37 cellular contexts compared by ENCODE assay signal in genomic region chr4:185028625-185029024, GRCh38. TPM values are rescaled to one million over a fixed set of nuclear protein-coding genes. Genes with fewer than 3 reads are reported as not detected.
DNase-seq lines count a peak whose midpoint lies in the region; TF ChIP-seq lines count a peak whose summit lies in the region.
"Had no signal": no experiment of that assay in that cellular context is flagged by ENCODE, and none has a peak within 500 bp of the region (broad histone marks: within the 10 kb centered on the region; RNA-seq: fewer than 3 reads in every experiment).

No MANE protein-coding gene starts in this region.

- H3K4me1 ChIP-seq in prostate gland (replicated peaks) (no peaks in the 10 kb centered on the region), esophagus squamous epithelium (peaks cover 0 to 6% (median 0%) of the 10 kb centered on the region in 3 donors)
- H3K4me1 ChIP-seq: A549, BE2C, BLaER1, Caco-2 had no signal

- H3K27me3 Mint-ChIP-seq in type B pancreatic cell, result peaks cover 98% of the 10 kb centered on the region

- no peak overlapping the region for H3K4me3 Mint-ChIP-seq in type B pancreatic cell
- H3K4me3 Mint-ChIP-seq: B cell; CD4-positive, alpha-beta memory T cell; CD4-positive, alpha-beta T cell; CD4-positive, CD25-positive, alpha-beta regulatory T cell; CD8-positive, alpha-beta memory T cell; CD8-positive, alpha-beta T cell had no signal

- no peak for TF ChIP-seq CTCF in LNCaP clone FGC (IDR thresholded peaks at IDR 0.05; ENCODE audit: control insufficient read depth, extremely low read depth, insufficient read depth)
- TF ChIP-seq CTCF in VCaP (conservative IDR thresholded peaks at IDR 0.05), result no peak
- no peak for TF ChIP-seq CTCF in prostate gland (IDR thresholded peaks at IDR 0.05)
- TF ChIP-seq CTCF in type B pancreatic cell (conservative IDR thresholded peaks at IDR 0.05), result no peak
- no peak for TF ChIP-seq CTCF in esophagus squamous epithelium (IDR thresholded peaks at IDR 0.05)

- H3K27me3 ChIP-seq in prostate gland (replicated peaks; ENCODE audit: insufficient read depth), result peaks cover 2% of the 10 kb centered on the region
- H3K27me3 ChIP-seq in esophagus squamous epithelium, result peaks cover 0 to 90% (median 1%) of the 10 kb centered on the region in 4 donors

- H3K27ac Mint-ChIP-seq in type B pancreatic cell, result peak overlapping the region; percentile 6
- H3K27ac Mint-ChIP-seq: B cell; CD4-positive, alpha-beta memory T cell; CD4-positive, alpha-beta T cell; CD4-positive, CD25-positive, alpha-beta regulatory T cell; CD8-positive, alpha-beta memory T cell; CD8-positive, alpha-beta T cell had no signal

- H3K27ac ChIP-seq in VCaP, result peak overlapping the region; percentile 23
- H3K27ac ChIP-seq in prostate gland, result no peak overlapping the region
- no peak overlapping the region for H3K27ac ChIP-seq in esophagus squamous epithelium
- H3K27ac ChIP-seq: 22Rv1; A549; BLaER1; BLaER1 treated with 17β-estradiol and CSF1 and Interleukin-3, amounts not matched to agents 10 nM and 100 nM had no signal

- WGBS in prostate gland, result 51% methylated on average over 8 of the region's 8 CpGs
- WGBS in esophagus squamous epithelium, 2 donors, result 84 to 87% methylated on average over 8 of the region's 8 CpGs

- DNase-seq in LNCaP clone FGC (ENCODE audit: low read depth) (peak; percentile 84), prostate gland (ENCODE audit: low spot score) (peak; percentile 28), type B pancreatic cell (ENCODE audit: extremely low spot score, unreplicated experiment) (no peak), NAMALWA (ENCODE audit: low spot score) (no peak), esophagus squamous epithelium (lab: John Stamatoyannopoulos, UW) (no peak)
- DNase-seq in activated CD4-positive, alpha-beta T cell treated with anti-CD3 and anti-CD28 coated beads, Interleukin-2, amount 50 U/mL, for 4 hours, result no peak
- DNase-seq in activated CD4-positive, CD25-positive, alpha-beta regulatory T cell (lab: John Stamatoyannopoulos, UW), result no peak
- DNase-seq: 8988T; ACHN; AML-193; BE2C; C1 segment of cervical spinal cord; Caco-2; Calu3; CD4-positive, alpha-beta memory T cell; CD4-positive, alpha-beta T cell; CD4-positive, CD25-positive, alpha-beta regulatory T cell; CD8-positive, alpha-beta memory T cell; CD8-positive, alpha-beta T cell; COR-L47; DMS 273 treated with DMSO at 0.1 percent for 48 hours; DMS153; DMS53; DMS79; DMS79 treated with DMSO at 0.1 percent for 48 hours; DND-41; EL had no signal

- TF ChIP-seq POLR2A in prostate gland (IDR thresholded peaks at IDR 0.05) (no peak), esophagus squamous epithelium (IDR thresholded peaks at IDR 0.05) (no peak)

- H3K4me1 Mint-ChIP-seq in type B pancreatic cell (ENCODE audit: unreplicated experiment), result no peaks in the 10 kb centered on the region
- H3K4me1 Mint-ChIP-seq: B cell; CD4-positive, alpha-beta memory T cell; CD4-positive, CD25-positive, alpha-beta regulatory T cell; CD8-positive, alpha-beta memory T cell had no signal

- H3K36me3 ChIP-seq in prostate gland, result no peaks in the 10 kb centered on the region
- H3K36me3 ChIP-seq in esophagus squamous epithelium, result no peaks in the 10 kb centered on the region
- H3K36me3 ChIP-seq: BE2C; BLaER1; BLaER1 treated with 17β-estradiol and CSF1 and Interleukin-3, amounts not matched to agents 10 nM and 100 nM had no signal

- H3K4me3 ChIP-seq in LNCaP clone FGC (ENCODE audit: low read depth, low read length) (no peak overlapping the region), prostate gland (no peak overlapping the region), esophagus squamous epithelium (no peak overlapping the region)
- H3K4me3 ChIP-seq: A549; BLaER1; BLaER1 treated with 17β-estradiol and CSF1 and Interleukin-3, amounts not matched to agents 10 nM and 100 nM had no signal

- H3K9me3 ChIP-seq in prostate gland, result no peaks in the 10 kb centered on the region
- H3K9me3 ChIP-seq in esophagus squamous epithelium, result no peaks in the 10 kb centered on the region
- H3K9me3 ChIP-seq: A549; BE2C; BLaER1; BLaER1 treated with 17β-estradiol and CSF1 and Interleukin-3, amounts not matched to agents 10 nM and 100 nM; Caco-2 had no signal

- intact Hi-C loops in prostate gland (cut with DNase I), result no loop called here
- intact Hi-C loops in esophagus squamous epithelium (cut with DNase I), result no loop called here

- no peaks in the 10 kb centered on the region for H3K9me3 Mint-ChIP-seq in type B pancreatic cell
- H3K9me3 Mint-ChIP-seq: CD4-positive, alpha-beta memory T cell; CD4-positive, alpha-beta T cell; CD4-positive, CD25-positive, alpha-beta regulatory T cell; CD8-positive, alpha-beta memory T cell; CD8-positive, alpha-beta T cell had no signal

- no peaks in the 10 kb centered on the region for H3K36me3 Mint-ChIP-seq in type B pancreatic cell
- H3K36me3 Mint-ChIP-seq: CD14-positive monocyte; CD4-positive, alpha-beta memory T cell; CD4-positive, CD25-positive, alpha-beta regulatory T cell; CD8-positive, alpha-beta memory T cell; CD8-positive, alpha-beta T cell had no signal

RNA-seq across cellular contexts. Expression of gene HELT, which starts 10.3 kb away (rescaled TPM):
- total RNA-seq in prostate gland (not detected), type B pancreatic cell (ENCODE audit: low replicate concordance) (0.36 TPM in 1 of 2 replicates, not detected in the other), esophagus squamous epithelium (not detected)
- total RNA-seq: A172; A673; B cell; Caco-2; Calu3; CD4-positive, alpha-beta memory T cell; CD4-positive, alpha-beta T cell; CD4-positive, CD25-positive, alpha-beta regulatory T cell; CD8-positive, alpha-beta memory T cell; CD8-positive, alpha-beta T cell; Daoy had no signal

Comparison
In these comparisons a context has a peak if more than half of its experiments do, and no peak if none do; other contexts are left out.
1. DNase-seq: peak in LNCaP clone FGC (single experiment) and prostate gland (single experiment); none in type B pancreatic cell (single experiment), activated CD4-positive, alpha-beta T cell treated with anti-CD3 and anti-CD28 coated beads, Interleukin-2, amount 50 U/mL, for 4 hours (0 of 2), NAMALWA (single experiment), activated CD4-positive, CD25-positive, alpha-beta regulatory T cell (0 of 4) and esophagus squamous epithelium (single experiment).